ENCODE assay signal across 9 cellular contexts in genomic region chr2:27920148-27920885, GRCh38. TPM values are rescaled to one million over a fixed set of nuclear protein-coding genes. Genes with fewer than 3 reads are reported as not detected.
DNase-seq lines count a peak whose midpoint lies in the region; ATAC-seq and TF ChIP-seq lines count a peak whose summit lies in the region.
"Had no signal": no experiment of that assay in that cellular context is flagged by ENCODE, and none has a peak within 500 bp of the region (broad histone marks: within the 10 kb centered on the region; RNA-seq: fewer than 3 reads in every experiment).

No MANE protein-coding gene starts in this region.

- no peak for TF ChIP-seq CTCF in body of pancreas (IDR thresholded peaks at IDR 0.05)
- no peak for TF ChIP-seq CTCF in tibial artery (IDR thresholded peaks at IDR 0.05)

- intact Hi-C loops in body of pancreas (cut with DNase I) = no loop called here
- intact Hi-C loops in tibial artery (cut with DNase I; ENCODE audit: low total_unique reads) = no loop called here

- H3K4me1 Mint-ChIP-seq in activated CD8-positive, alpha-beta memory T cell treated with anti-CD3 and anti-CD28 coated beads, Interleukin-2, amount 10 ng/mL, durations not matched to agents 7 days and 5 days = peaks cover 20% of the 10 kb centered on the region

- H3K27ac ChIP-seq in body of pancreas = peak overlapping the region in 3 of 4 donors; percentile 31 to 71 (median 45)
- H3K27ac ChIP-seq in tibial artery = peak overlapping the region; percentile 10 to 41

- H3K36me3 Mint-ChIP-seq in activated CD8-positive, alpha-beta memory T cell treated with anti-CD3 and anti-CD28 coated beads, Interleukin-2, amount 10 ng/mL, durations not matched to agents 7 days and 5 days = peaks cover 36% of the 10 kb centered on the region

- 21 to 22% methylated on average over 4 of the region's 4 CpGs for WGBS in body of pancreas, 2 donors

- peak; percentile 69 for ATAC-seq in activated CD8-positive, alpha-beta memory T cell treated with anti-CD3 and anti-CD28 coated beads, Interleukin-2, amount 10 ng/mL, durations not matched to agents 7 days and 5 days
- ATAC-seq in body of pancreas (peak; percentile 76), HG02870 (IDR thresholded peaks at IDR 0.05; ENCODE audit: unreplicated experiment) (no peak)

- H3K9me3 ChIP-seq in body of pancreas (no peaks in the 10 kb centered on the region), tibial artery (no peaks in the 10 kb centered on the region)
- H3K9me3 ChIP-seq: Caco-2 had no signal

- H3K27ac Mint-ChIP-seq in activated CD8-positive, alpha-beta memory T cell treated with anti-CD3 and anti-CD28 coated beads, Interleukin-2, amount 10 ng/mL, durations not matched to agents 7 days and 5 days = peak overlapping the region; percentile 73

- peaks cover 28% of the 10 kb centered on the region for H3K4me1 ChIP-seq in body of pancreas
- peaks cover 0 to 35% (median 14%) of the 10 kb centered on the region in 4 donors for H3K4me1 ChIP-seq in tibial artery

- no peak for DNase-seq in activated CD8-positive, alpha-beta memory T cell treated with anti-CD3 and anti-CD28 coated beads, Interleukin-2, amount 10 ng/mL, durations not matched to agents 7 days and 5 days
- DNase-seq in activated CD8-positive, alpha-beta memory T cell treated with anti-CD3 and anti-CD28 coated beads, Interleukin-2, amount 50 U/mL, for 4 hours = no peak
- DNase-seq in body of pancreas (peak in 1 of 4 donors; percentile 17), kidney tubule cell (ENCODE audit: low spot score) (peak; percentile 91), tibial artery (no peak), erythroblast (lab: John Stamatoyannopoulos, UW) (no peak), mesenteric fat pad (ENCODE audit: low spot score) (no peak)
- DNase-seq: Caco-2 had no signal

- no peaks in the 10 kb centered on the region for H3K27me3 Mint-ChIP-seq in activated CD8-positive, alpha-beta memory T cell treated with anti-CD3 and anti-CD28 coated beads, Interleukin-2, amount 10 ng/mL, durations not matched to agents 7 days and 5 days

- H3K36me3 ChIP-seq in body of pancreas (replicated peaks in 1 of 2; ENCODE audit: insufficient read depth in 1 of 2, low read depth in 2 of 2) (no peaks in the 10 kb centered on the region), tibial artery (no peaks in the 10 kb centered on the region)

- H3K27me3 ChIP-seq in body of pancreas = no peaks in the 10 kb centered on the region
- no peaks in the 10 kb centered on the region for H3K27me3 ChIP-seq in tibial artery

- H3K4me3 Mint-ChIP-seq in activated CD8-positive, alpha-beta memory T cell treated with anti-CD3 and anti-CD28 coated beads, Interleukin-2, amount 10 ng/mL, durations not matched to agents 7 days and 5 days = no peak overlapping the region

- TF ChIP-seq POLR2A in body of pancreas (IDR thresholded peaks at IDR 0.05) = no peak
- no peak for TF ChIP-seq POLR2A in erythroblast (IDR thresholded peaks at IDR 0.05; ENCODE audit: low read length)

- CTCF ChIA-PET in activated CD8-positive, alpha-beta memory T cell treated with anti-CD3 and anti-CD28 coated beads, Interleukin-2, amount 10 ng/mL, durations not matched to agents 7 days and 5 days (lab: Charles Lee) = no interaction called here

- H3K4me3 ChIP-seq in body of pancreas (no peak overlapping the region), tibial artery (no peak overlapping the region)

- H3K9me3 Mint-ChIP-seq in activated CD8-positive, alpha-beta memory T cell treated with anti-CD3 and anti-CD28 coated beads, Interleukin-2, amount 10 ng/mL, durations not matched to agents 7 days and 5 days (ENCODE audit: low read depth) = no peaks in the 10 kb centered on the region

RNA-seq across cellular contexts. Expression of gene BABAM2, which starts 29.8 kb away (rescaled TPM):
- total RNA-seq in activated CD8-positive, alpha-beta memory T cell treated with anti-CD3 and anti-CD28 coated beads, Interleukin-2, amount 10 ng/mL, durations not matched to agents 7 days and 5 days = 10 to 100 TPM; 65.4 to 69.5 TPM
- total RNA-seq in body of pancreas (10 to 100 TPM; 20.5 to 22.4 TPM), mesenteric fat pad (36.0 TPM)

RNA-seq across cellular contexts. Expression of gene RBKS, which starts 30.1 kb away (rescaled TPM):
- total RNA-seq in activated CD8-positive, alpha-beta memory T cell treated with anti-CD3 and anti-CD28 coated beads, Interleukin-2, amount 10 ng/mL, durations not matched to agents 7 days and 5 days = 1 to 10 TPM; 2.6 to 3.4 TPM
- total RNA-seq in body of pancreas = 1 to 10 TPM; 1.0 to 7.6 TPM
- total RNA-seq in mesenteric fat pad = 6.5 TPM
